ENCODE assay signal across 1 cellular context in genomic region chr2:234982096-234982834, GRCh38.
TF ChIP-seq lines count a peak whose summit lies in the region.

No MANE protein-coding gene starts in this region.

TF ChIP-seq in SK-N-SH, 30 proteins besides CTCF, POLR2A, EP300 and RAD21 (continued from another document):
- TF ChIP-seq USF1 (IDR thresholded peaks at IDR 0.05; ENCODE audit: borderline replicate concordance, low read depth) = no peak
- no peak for TF ChIP-seq EZH2phosphoT487 (IDR thresholded peaks at IDR 0.05; ENCODE audit: borderline replicate concordance, low read depth)
- TF ChIP-seq RCOR1 (IDR thresholded peaks at IDR 0.05; ENCODE audit: low read length) = no peak
- TF ChIP-seq SMC3 (IDR thresholded peaks at IDR 0.05; ENCODE audit: low read depth, low read length) = no peak
- TF ChIP-seq GABPA (IDR thresholded peaks at IDR 0.05; ENCODE audit: low read depth) = no peak
- TF ChIP-seq FOXM1 (IDR thresholded peaks at IDR 0.05; ENCODE audit: low read depth) = no peak
